1 cellular context compared by ENCODE assay signal in the genomic region with DNA sequence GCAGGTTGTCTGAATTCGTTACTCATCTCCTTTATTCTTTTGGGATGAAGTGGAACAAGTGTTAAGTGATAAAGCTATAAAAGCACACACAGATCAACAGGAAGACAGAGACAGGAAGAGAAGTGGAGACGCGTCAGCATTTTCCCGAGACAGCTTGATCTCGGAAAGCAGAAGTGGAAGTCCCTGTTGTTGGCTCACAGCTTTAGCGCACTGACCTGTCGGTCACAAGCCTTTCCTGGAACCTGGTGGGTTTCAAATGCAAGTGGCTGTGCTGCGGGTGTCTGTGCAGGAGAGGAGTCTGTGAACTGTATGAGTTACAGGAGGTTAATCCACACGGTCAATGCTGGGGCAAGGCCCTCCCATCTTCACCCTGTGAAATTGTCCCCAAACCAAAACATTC.
TF ChIP-seq lines count a peak whose summit lies in the region.

No MANE protein-coding gene starts in this region.

TF ChIP-seq in K562, 482 proteins besides CTCF, POLR2A, EP300 and RAD21 (continued from another document and continues in another):
- TF ChIP-seq ZFX (CRISPR knock-in tag; IDR thresholded peaks at IDR 0.05) (no peak), HDGF (IDR thresholded peaks at IDR 0.05) (no peak), SOX6 (IDR thresholded peaks at IDR 0.05) (0 out of 2 replicates have a peak, but pooled peaks have one; percentile 28), PHF8 (IDR thresholded peaks at IDR 0.05; ENCODE audit: borderline replicate concordance, low read length) (peak; percentile 41; the same call in 1 of the 2 replicates), SREBF2 (CRISPR knock-in tag; IDR thresholded peaks at IDR 0.05) (no peak), NFATC3 (IDR thresholded peaks at IDR 0.05) (no peak), TBL1XR1 (IDR thresholded peaks at IDR 0.05; ENCODE audit: low read length in 2 of 2) (no peak), MED1 (CRISPR knock-in tag; IDR thresholded peaks at IDR 0.05; ENCODE audit: borderline replicate concordance) (no peak), THRAP3 (IDR thresholded peaks at IDR 0.05; ENCODE audit: borderline replicate concordance) (no peak), ZNF436 (CRISPR knock-in tag; IDR thresholded peaks at IDR 0.05) (no peak), RAD51 (IDR thresholded peaks at IDR 0.05; ENCODE audit: borderline replicate concordance, low read depth) (no peak), MECOM (CRISPR knock-in tag; IDR thresholded peaks at IDR 0.05) (no peak), ZNF780A (CRISPR knock-in tag; IDR thresholded peaks at IDR 0.05) (no peak), ZNF311 (CRISPR knock-in tag; IDR thresholded peaks at IDR 0.05) (no peak), SMAD3 (CRISPR knock-in tag; conservative IDR thresholded peaks at IDR 0.05) (no peak), MIER1 (IDR thresholded peaks at IDR 0.05; ENCODE audit: low read depth) (no peak), FOXK2 (conservative IDR thresholded peaks at IDR 0.05 in 1 of 2, IDR thresholded peaks at IDR 0.05 in 1 of 2; ENCODE audit: low read depth in 2 of 2) (peak in 1 of 2 experiments; percentile 75; a peak in 2 of 4 replicates), EGR1 (conservative IDR thresholded peaks at IDR 0.05) (no peak), CBFB (CRISPR knock-in tag; IDR thresholded peaks at IDR 0.05) (no peak), NR3C1 (CRISPR knock-in tag; IDR thresholded peaks at IDR 0.05) (no peak), ZNF75A (CRISPR knock-in tag; IDR thresholded peaks at IDR 0.05) (no peak), KLF16 (IDR thresholded peaks at IDR 0.05) (no peak), SMAD4 (CRISPR knock-in tag; conservative IDR thresholded peaks at IDR 0.05) (peak; percentile 37; the same call in 1 of the 2 replicates), TCF3 (CRISPR knock-in tag; IDR thresholded peaks at IDR 0.05) (peak; percentile 41; the same call in 1 of the 2 replicates), CHD4 (IDR thresholded peaks at IDR 0.05; ENCODE audit: insufficient read depth, insufficient replicate concordance, low read depth, low read length, poor library complexity, severe bottlenecking) (no peak), EHMT2 (IDR thresholded peaks at IDR 0.05) (peak; percentile 47; the same call in 1 of the 2 replicates), MYBL2 (IDR thresholded peaks at IDR 0.05; ENCODE audit: low read depth) (no peak), MYBL2 (CRISPR knock-in tag; IDR thresholded peaks at IDR 0.05; ENCODE audit: borderline replicate concordance) (no peak), MAFK (IDR thresholded peaks at IDR 0.05; ENCODE audit: low read length) (peak; percentile 83), ZNF175 (CRISPR knock-in tag; IDR thresholded peaks at IDR 0.05; ENCODE audit: low read depth) (no peak), ELF4 (CRISPR knock-in tag; IDR thresholded peaks at IDR 0.05) (no peak), DPF2 (IDR thresholded peaks at IDR 0.05) (peak; percentile 35; the same call in 1 of the 2 replicates), PCBP2 (IDR thresholded peaks at IDR 0.05; ENCODE audit: low read depth, low read length, poor library complexity, severe bottlenecking) (no peak), ZNF253 (CRISPR knock-in tag; conservative IDR thresholded peaks at IDR 0.05) (no peak), MEF2A (IDR thresholded peaks at IDR 0.05; ENCODE audit: control insufficient read depth, low read depth, low read length) (no peak), NFXL1 (CRISPR knock-in tag; IDR thresholded peaks at IDR 0.05) (no peak), ZFP36 (IDR thresholded peaks at IDR 0.05; ENCODE audit: low read depth, low read length, partially characterized antibody) (no peak), MAZ (CRISPR knock-in tag; conservative IDR thresholded peaks at IDR 0.05 in 1 of 2, IDR thresholded peaks at IDR 0.05 in 1 of 2) (no peak)
- TF ChIP-seq, protein P1, sequence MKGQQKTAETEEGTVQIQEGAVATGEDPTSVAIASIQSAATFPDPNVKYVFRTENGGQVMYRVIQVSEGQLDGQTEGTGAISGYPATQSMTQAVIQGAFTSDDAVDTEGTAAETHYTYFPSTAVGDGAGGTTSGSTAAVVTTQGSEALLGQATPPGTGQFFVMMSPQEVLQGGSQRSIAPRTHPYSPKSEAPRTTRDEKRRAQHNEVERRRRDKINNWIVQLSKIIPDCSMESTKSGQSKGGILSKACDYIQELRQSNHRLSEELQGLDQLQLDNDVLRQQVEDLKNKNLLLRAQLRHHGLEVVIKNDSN (CRISPR knock-in tag; IDR thresholded peaks at IDR 0.05): no peak
- TF ChIP-seq, protein P2, sequence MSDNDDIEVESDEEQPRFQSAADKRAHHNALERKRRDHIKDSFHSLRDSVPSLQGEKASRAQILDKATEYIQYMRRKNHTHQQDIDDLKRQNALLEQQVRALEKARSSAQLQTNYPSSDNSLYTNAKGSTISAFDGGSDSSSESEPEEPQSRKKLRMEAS (CRISPR knock-in tag; IDR thresholded peaks at IDR 0.05): no peak
- TF ChIP-seq, protein P3, sequence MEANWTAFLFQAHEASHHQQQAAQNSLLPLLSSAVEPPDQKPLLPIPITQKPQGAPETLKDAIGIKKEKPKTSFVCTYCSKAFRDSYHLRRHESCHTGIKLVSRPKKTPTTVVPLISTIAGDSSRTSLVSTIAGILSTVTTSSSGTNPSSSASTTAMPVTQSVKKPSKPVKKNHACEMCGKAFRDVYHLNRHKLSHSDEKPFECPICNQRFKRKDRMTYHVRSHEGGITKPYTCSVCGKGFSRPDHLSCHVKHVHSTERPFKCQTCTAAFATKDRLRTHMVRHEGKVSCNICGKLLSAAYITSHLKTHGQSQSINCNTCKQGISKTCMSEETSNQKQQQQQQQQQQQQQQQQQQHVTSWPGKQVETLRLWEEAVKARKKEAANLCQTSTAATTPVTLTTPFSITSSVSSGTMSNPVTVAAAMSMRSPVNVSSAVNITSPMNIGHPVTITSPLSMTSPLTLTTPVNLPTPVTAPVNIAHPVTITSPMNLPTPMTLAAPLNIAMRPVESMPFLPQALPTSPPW (CRISPR knock-in tag; IDR thresholded peaks at IDR 0.05): no peak
- TF ChIP-seq, protein P4, sequence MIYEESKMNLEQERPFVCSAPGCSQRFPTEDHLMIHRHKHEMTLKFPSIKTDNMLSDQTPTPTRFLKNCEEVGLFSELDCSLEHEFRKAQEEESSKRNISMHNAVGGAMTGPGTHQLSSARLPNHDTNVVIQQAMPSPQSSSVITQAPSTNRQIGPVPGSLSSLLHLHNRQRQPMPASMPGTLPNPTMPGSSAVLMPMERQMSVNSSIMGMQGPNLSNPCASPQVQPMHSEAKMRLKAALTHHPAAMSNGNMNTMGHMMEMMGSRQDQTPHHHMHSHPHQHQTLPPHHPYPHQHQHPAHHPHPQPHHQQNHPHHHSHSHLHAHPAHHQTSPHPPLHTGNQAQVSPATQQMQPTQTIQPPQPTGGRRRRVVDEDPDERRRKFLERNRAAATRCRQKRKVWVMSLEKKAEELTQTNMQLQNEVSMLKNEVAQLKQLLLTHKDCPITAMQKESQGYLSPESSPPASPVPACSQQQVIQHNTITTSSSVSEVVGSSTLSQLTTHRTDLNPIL (CRISPR knock-in tag; IDR thresholded peaks at IDR 0.05): no peak
- TF ChIP-seq, protein P5, sequence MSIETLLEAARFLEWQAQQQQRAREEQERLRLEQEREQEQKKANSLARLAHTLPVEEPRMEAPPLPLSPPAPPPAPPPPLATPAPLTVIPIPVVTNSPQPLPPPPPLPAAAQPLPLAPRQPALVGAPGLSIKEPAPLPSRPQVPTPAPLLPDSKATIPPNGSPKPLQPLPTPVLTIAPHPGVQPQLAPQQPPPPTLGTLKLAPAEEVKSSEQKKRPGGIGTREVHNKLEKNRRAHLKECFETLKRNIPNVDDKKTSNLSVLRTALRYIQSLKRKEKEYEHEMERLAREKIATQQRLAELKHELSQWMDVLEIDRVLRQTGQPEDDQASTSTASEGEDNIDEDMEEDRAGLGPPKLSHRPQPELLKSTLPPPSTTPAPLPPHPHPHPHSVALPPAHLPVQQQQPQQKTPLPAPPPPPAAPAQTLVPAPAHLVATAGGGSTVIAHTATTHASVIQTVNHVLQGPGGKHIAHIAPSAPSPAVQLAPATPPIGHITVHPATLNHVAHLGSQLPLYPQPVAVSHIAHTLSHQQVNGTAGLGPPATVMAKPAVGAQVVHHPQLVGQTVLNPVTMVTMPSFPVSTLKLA (conservative IDR thresholded peaks at IDR 0.05): no peak
- TF ChIP-seq, protein P6, sequence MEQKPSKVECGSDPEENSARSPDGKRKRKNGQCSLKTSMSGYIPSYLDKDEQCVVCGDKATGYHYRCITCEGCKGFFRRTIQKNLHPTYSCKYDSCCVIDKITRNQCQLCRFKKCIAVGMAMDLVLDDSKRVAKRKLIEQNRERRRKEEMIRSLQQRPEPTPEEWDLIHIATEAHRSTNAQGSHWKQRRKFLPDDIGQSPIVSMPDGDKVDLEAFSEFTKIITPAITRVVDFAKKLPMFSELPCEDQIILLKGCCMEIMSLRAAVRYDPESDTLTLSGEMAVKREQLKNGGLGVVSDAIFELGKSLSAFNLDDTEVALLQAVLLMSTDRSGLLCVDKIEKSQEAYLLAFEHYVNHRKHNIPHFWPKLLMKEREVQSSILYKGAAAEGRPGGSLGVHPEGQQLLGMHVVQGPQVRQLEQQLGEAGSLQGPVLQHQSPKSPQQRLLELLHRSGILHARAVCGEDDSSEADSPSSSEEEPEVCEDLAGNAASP (IDR thresholded peaks at IDR 0.05): no peak
- TF ChIP-seq, protein P7, sequence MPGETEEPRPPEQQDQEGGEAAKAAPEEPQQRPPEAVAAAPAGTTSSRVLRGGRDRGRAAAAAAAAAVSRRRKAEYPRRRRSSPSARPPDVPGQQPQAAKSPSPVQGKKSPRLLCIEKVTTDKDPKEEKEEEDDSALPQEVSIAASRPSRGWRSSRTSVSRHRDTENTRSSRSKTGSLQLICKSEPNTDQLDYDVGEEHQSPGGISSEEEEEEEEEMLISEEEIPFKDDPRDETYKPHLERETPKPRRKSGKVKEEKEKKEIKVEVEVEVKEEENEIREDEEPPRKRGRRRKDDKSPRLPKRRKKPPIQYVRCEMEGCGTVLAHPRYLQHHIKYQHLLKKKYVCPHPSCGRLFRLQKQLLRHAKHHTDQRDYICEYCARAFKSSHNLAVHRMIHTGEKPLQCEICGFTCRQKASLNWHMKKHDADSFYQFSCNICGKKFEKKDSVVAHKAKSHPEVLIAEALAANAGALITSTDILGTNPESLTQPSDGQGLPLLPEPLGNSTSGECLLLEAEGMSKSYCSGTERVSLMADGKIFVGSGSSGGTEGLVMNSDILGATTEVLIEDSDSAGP (CRISPR knock-in tag; IDR thresholded peaks at IDR 0.05): no peak
- TF ChIP-seq, protein P8, sequence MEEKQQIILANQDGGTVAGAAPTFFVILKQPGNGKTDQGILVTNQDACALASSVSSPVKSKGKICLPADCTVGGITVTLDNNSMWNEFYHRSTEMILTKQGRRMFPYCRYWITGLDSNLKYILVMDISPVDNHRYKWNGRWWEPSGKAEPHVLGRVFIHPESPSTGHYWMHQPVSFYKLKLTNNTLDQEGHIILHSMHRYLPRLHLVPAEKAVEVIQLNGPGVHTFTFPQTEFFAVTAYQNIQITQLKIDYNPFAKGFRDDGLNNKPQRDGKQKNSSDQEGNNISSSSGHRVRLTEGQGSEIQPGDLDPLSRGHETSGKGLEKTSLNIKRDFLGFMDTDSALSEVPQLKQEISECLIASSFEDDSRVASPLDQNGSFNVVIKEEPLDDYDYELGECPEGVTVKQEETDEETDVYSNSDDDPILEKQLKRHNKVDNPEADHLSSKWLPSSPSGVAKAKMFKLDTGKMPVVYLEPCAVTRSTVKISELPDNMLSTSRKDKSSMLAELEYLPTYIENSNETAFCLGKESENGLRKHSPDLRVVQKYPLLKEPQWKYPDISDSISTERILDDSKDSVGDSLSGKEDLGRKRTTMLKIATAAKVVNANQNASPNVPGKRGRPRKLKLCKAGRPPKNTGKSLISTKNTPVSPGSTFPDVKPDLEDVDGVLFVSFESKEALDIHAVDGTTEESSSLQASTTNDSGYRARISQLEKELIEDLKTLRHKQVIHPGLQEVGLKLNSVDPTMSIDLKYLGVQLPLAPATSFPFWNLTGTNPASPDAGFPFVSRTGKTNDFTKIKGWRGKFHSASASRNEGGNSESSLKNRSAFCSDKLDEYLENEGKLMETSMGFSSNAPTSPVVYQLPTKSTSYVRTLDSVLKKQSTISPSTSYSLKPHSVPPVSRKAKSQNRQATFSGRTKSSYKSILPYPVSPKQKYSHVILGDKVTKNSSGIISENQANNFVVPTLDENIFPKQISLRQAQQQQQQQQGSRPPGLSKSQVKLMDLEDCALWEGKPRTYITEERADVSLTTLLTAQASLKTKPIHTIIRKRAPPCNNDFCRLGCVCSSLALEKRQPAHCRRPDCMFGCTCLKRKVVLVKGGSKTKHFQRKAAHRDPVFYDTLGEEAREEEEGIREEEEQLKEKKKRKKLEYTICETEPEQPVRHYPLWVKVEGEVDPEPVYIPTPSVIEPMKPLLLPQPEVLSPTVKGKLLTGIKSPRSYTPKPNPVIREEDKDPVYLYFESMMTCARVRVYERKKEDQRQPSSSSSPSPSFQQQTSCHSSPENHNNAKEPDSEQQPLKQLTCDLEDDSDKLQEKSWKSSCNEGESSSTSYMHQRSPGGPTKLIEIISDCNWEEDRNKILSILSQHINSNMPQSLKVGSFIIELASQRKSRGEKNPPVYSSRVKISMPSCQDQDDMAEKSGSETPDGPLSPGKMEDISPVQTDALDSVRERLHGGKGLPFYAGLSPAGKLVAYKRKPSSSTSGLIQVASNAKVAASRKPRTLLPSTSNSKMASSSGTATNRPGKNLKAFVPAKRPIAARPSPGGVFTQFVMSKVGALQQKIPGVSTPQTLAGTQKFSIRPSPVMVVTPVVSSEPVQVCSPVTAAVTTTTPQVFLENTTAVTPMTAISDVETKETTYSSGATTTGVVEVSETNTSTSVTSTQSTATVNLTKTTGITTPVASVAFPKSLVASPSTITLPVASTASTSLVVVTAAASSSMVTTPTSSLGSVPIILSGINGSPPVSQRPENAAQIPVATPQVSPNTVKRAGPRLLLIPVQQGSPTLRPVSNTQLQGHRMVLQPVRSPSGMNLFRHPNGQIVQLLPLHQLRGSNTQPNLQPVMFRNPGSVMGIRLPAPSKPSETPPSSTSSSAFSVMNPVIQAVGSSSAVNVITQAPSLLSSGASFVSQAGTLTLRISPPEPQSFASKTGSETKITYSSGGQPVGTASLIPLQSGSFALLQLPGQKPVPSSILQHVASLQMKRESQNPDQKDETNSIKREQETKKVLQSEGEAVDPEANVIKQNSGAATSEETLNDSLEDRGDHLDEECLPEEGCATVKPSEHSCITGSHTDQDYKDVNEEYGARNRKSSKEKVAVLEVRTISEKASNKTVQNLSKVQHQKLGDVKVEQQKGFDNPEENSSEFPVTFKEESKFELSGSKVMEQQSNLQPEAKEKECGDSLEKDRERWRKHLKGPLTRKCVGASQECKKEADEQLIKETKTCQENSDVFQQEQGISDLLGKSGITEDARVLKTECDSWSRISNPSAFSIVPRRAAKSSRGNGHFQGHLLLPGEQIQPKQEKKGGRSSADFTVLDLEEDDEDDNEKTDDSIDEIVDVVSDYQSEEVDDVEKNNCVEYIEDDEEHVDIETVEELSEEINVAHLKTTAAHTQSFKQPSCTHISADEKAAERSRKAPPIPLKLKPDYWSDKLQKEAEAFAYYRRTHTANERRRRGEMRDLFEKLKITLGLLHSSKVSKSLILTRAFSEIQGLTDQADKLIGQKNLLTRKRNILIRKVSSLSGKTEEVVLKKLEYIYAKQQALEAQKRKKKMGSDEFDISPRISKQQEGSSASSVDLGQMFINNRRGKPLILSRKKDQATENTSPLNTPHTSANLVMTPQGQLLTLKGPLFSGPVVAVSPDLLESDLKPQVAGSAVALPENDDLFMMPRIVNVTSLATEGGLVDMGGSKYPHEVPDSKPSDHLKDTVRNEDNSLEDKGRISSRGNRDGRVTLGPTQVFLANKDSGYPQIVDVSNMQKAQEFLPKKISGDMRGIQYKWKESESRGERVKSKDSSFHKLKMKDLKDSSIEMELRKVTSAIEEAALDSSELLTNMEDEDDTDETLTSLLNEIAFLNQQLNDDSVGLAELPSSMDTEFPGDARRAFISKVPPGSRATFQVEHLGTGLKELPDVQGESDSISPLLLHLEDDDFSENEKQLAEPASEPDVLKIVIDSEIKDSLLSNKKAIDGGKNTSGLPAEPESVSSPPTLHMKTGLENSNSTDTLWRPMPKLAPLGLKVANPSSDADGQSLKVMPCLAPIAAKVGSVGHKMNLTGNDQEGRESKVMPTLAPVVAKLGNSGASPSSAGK (IDR thresholded peaks at IDR 0.05): no peak
